Comparison of ENCODE assay signal across 9 cellular contexts in the genomic region with DNA sequence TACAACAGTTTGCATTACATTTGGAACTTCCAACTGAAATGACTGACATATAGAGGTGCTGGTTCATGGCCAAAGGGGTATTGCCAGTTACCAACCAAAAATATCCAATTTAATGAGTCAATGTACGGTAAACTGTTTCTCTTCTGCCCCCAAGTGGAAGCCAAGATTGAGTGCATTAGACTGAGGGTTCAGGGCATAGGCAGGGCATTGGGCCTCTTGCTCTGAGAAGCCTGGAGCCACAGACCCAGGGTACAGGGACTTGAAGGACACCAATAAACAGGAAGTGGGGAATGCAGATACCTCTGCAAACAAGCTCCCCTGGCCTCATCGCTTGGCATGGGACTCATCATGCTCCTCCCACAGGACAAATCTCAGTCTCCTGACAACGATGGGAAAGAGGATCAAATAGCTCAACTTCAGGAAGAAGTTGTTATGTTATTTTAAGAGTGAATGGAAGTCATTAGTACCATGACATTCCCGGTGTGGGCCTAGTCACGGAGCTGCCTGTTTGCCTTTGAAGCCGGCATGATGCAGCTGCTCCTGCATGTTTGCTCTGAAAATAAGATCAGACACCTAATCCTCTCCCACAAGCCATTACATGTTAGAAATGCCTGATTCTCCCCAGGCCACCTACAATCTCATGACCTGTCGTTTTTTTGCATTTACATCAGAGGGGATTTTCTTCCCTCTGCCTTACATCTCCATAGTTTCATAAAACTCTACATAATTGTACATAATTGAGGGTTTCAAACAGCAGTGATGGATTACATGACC.
DNase-seq lines count a peak whose midpoint lies in the region; ATAC-seq and TF ChIP-seq lines count a peak whose summit lies in the region.
"Had no signal": no experiment of that assay in that cellular context is flagged by ENCODE, and none has a peak within 500 bp of the region (broad histone marks: within the 10 kb centered on the region; RNA-seq: fewer than 3 reads in every experiment).

No MANE protein-coding gene starts in this region.

- H3K27ac ChIP-seq in WERI-Rb-1, result no peak overlapping the region
- H3K27ac ChIP-seq: parathyroid adenoma had no signal

- no peak for ATAC-seq in GM21737 (IDR thresholded peaks at IDR 0.05; ENCODE audit: unreplicated experiment)
- no peak for ATAC-seq in GM21825 (IDR thresholded peaks at IDR 0.05; ENCODE audit: unreplicated experiment)

- no peaks in the 10 kb centered on the region for H3K36me3 ChIP-seq in WERI-Rb-1

- no peaks in the 10 kb centered on the region for H3K27me3 ChIP-seq in WERI-Rb-1 (ENCODE audit: insufficient read depth, low read depth, severe bottlenecking)

- DNase-seq in NOMO-1 treated with DMSO at 0.1 percent for 48 hours (lab: John Stamatoyannopoulos, UW; ENCODE audit: unreplicated experiment) (peak; percentile 10), NOMO-1 treated with dmso at 0.1 percent for 144 hours (lab: John Stamatoyannopoulos, UW; ENCODE audit: unreplicated experiment) (no peak), LNCaP clone FGC (ENCODE audit: low read depth) (no peak), WERI-Rb-1 (peak; percentile 21), medulla oblongata (ENCODE audit: extremely low spot score) (peak; percentile 11), DMS114 treated with DMSO at 0.1 percent for 48 hours (lab: John Stamatoyannopoulos, UW; ENCODE audit: unreplicated experiment) (no peak)

- no peaks in the 10 kb centered on the region for H3K9me3 ChIP-seq in WERI-Rb-1 (ENCODE audit: severe bottlenecking)

- H3K4me3 ChIP-seq in LNCaP clone FGC (ENCODE audit: low read depth, low read length) (no peak overlapping the region), WERI-Rb-1 (ENCODE audit: low read depth, low read length) (no peak overlapping the region)

- peak; percentile 66 for TF ChIP-seq CTCF in LNCaP clone FGC (IDR thresholded peaks at IDR 0.05; ENCODE audit: control insufficient read depth, extremely low read depth, insufficient read depth)
- peak; percentile 55 for TF ChIP-seq CTCF in WERI-Rb-1 (IDR thresholded peaks at IDR 0.05; ENCODE audit: low read depth, low read length)

Comparison
In these comparisons a context has a peak if more than half of its experiments do, and no peak if none do; other contexts are left out.
1. DNase-seq: peak in NOMO-1 treated with DMSO at 0.1 percent for 48 hours (single experiment), WERI-Rb-1 (single experiment) and medulla oblongata (single experiment); none in NOMO-1 treated with dmso at 0.1 percent for 144 hours (single experiment), LNCaP clone FGC (single experiment) and DMS114 treated with DMSO at 0.1 percent for 48 hours (single experiment).